ENCODE assay signal across 18 cellular contexts in genomic region chr4:130335417-130336194, GRCh38.
"Had no signal": no experiment of that assay in that cellular context is flagged by ENCODE, and none has a peak within 500 bp of the region (broad histone marks: within the 10 kb centered on the region; RNA-seq: fewer than 3 reads in every experiment).

No MANE protein-coding gene starts in this region.

- H3K27ac ChIP-seq: heart left ventricle, neural progenitor cell, parathyroid adenoma, psoas muscle, right lobe of liver, spleen, tibial nerve, uterus had no signal

- H3K9me3 ChIP-seq: heart left ventricle, psoas muscle, right lobe of liver, spleen, tibial nerve, uterus had no signal

- H3K79me2 ChIP-seq: parathyroid adenoma had no signal

- H2AFZ ChIP-seq: neural progenitor cell, parathyroid adenoma had no signal

- H3K4me3 ChIP-seq: heart left ventricle, neural progenitor cell, psoas muscle, right lobe of liver, spleen, tibial nerve, uterus had no signal

- H3K4me1 ChIP-seq: heart left ventricle, neural progenitor cell, parathyroid adenoma, psoas muscle, right lobe of liver, spleen, tibial nerve, uterus had no signal

- DNase-seq: effector memory CD4-positive, alpha-beta T cell; heart left ventricle; hippocampal formation; left colon; natural killer cell; occipital lobe; psoas muscle; retina; right lobe of liver; spleen; stimulated activated CD4-positive, alpha-beta T cell treated with anti-CD3 and anti-CD28 coated beads, Interleukin-15, amount 100 ng/mL, for 24 hours; stimulated activated CD4-positive, alpha-beta T cell treated with anti-CD3 and anti-CD28 coated beads, Interleukin-1b, Interleukin-23, amount 100 ng/mL, for 48 hours; stimulated activated CD4-positive, alpha-beta T cell treated with anti-CD3 and anti-CD28 coated beads, Interleukin-4, amount 100 ng/mL, for 24 hours; uterus had no signal

- ATAC-seq: heart left ventricle; left colon; natural killer cell; psoas muscle; stimulated activated memory B cell treated with anti-CD40 and anti-IgM and Interleukin-4, amounts not matched to agents 10 μg/mL and 1 μg/mL and 100 μg/mL, for 72 hours had no signal

- H3K4me2 ChIP-seq: neural progenitor cell had no signal

- H3K27me3 ChIP-seq: heart left ventricle, neural progenitor cell, right lobe of liver, spleen, tibial nerve, uterus had no signal

- H3K36me3 ChIP-seq: heart left ventricle, neural progenitor cell, right lobe of liver, spleen, tibial nerve, uterus had no signal

- H3K9ac ChIP-seq: neural progenitor cell, parathyroid adenoma had no signal
